In genomic region chr4:98686847-98687246, GRCh38 we compare ENCODE assay signal across 1 cellular context.
A peak's percentile ranks its signal among the peaks of the same experiment; 100 is the strongest.
TF ChIP-seq lines count a peak whose summit lies in the region.

No MANE protein-coding gene starts in this region.

TF ChIP-seq in K562, 482 proteins besides CTCF, POLR2A, EP300 and RAD21 (continued from another document and continues in another):
- no peak for TF ChIP-seq SRSF9 (IDR thresholded peaks at IDR 0.05; ENCODE audit: borderline replicate concordance, low read depth, low read length)
- no peak for TF ChIP-seq ZNF512 (tag; IDR thresholded peaks at IDR 0.05)
- TF ChIP-seq HES1 (IDR thresholded peaks at IDR 0.05; ENCODE audit: low read depth), result 0 out of 2 replicates have a peak, but pooled peaks have one; percentile 38
- no peak for TF ChIP-seq ZNF764 (CRISPR knock-in tag; IDR thresholded peaks at IDR 0.05; ENCODE audit: low read depth)
- no peak for TF ChIP-seq ZNF395 (CRISPR knock-in tag; IDR thresholded peaks at IDR 0.05)
- no peak for TF ChIP-seq ATF1 (CRISPR knock-in tag; IDR thresholded peaks at IDR 0.05)
- no peak for TF ChIP-seq ATF1 (tag; IDR thresholded peaks at IDR 0.05)
- TF ChIP-seq DEAF1 (CRISPR knock-in tag; IDR thresholded peaks at IDR 0.05), result no peak
- TF ChIP-seq FOXP4 (CRISPR knock-in tag; IDR thresholded peaks at IDR 0.05; ENCODE audit: borderline replicate concordance), result no peak
- no peak for TF ChIP-seq MCM7 (IDR thresholded peaks at IDR 0.05)
- no peak for TF ChIP-seq CLOCK (CRISPR knock-in tag; IDR thresholded peaks at IDR 0.05; ENCODE audit: borderline replicate concordance)
- TF ChIP-seq HDAC1 (IDR thresholded peaks at IDR 0.05), result no peak; a peak in 2 of 4 replicates
- no peak for TF ChIP-seq TAF1 (IDR thresholded peaks at IDR 0.05; ENCODE audit: control insufficient read depth, extremely low read depth, insufficient read depth, low read length, severe bottlenecking)
- TF ChIP-seq MLLT1 (IDR thresholded peaks at IDR 0.05), result no peak
- no peak for TF ChIP-seq PBX2 (CRISPR knock-in tag; IDR thresholded peaks at IDR 0.05; ENCODE audit: low read depth)
- 0 out of 2 replicates have a peak, but pooled peaks have one; percentile 24 for TF ChIP-seq PBX2 (tag; conservative IDR thresholded peaks at IDR 0.05; ENCODE audit: low read depth)
- TF ChIP-seq TBL1XR1 (IDR thresholded peaks at IDR 0.05; ENCODE audit: low read length in 2 of 2), result peak; percentile 21 to 67; a peak in 2 of 4 replicates
- no peak for TF ChIP-seq ZNF277 (CRISPR knock-in tag; IDR thresholded peaks at IDR 0.05; ENCODE audit: borderline replicate concordance)
- no peak for TF ChIP-seq C11orf30 (IDR thresholded peaks at IDR 0.05; ENCODE audit: low read depth)
- TF ChIP-seq ELF2 (CRISPR knock-in tag; IDR thresholded peaks at IDR 0.05), result no peak
- peak; percentile 65; the same call in 1 of the 2 replicates for TF ChIP-seq ZNF644 (tag; IDR thresholded peaks at IDR 0.05; ENCODE audit: low read depth)
- TF ChIP-seq JUN (IDR thresholded peaks at IDR 0.05; ENCODE audit: borderline replicate concordance, low read depth, low read length), result no peak
- TF ChIP-seq JUN (CRISPR knock-in tag; IDR thresholded peaks at IDR 0.05; ENCODE audit: borderline replicate concordance), result no peak
- TF ChIP-seq ATF4 (CRISPR knock-in tag; IDR thresholded peaks at IDR 0.05), result 0 out of 2 replicates have a peak, but pooled peaks have one; percentile 49
- TF ChIP-seq SMAD1 (IDR thresholded peaks at IDR 0.05; ENCODE audit: low read depth, low read length, partially characterized antibody), result no peak
- peak; percentile 94 for TF ChIP-seq NCOR1 (IDR thresholded peaks at IDR 0.05)
- TF ChIP-seq CREM (IDR thresholded peaks at IDR 0.05; ENCODE audit: low read depth), result peak; percentile 49; the same call in 1 of the 2 replicates
- TF ChIP-seq THRB (CRISPR knock-in tag; conservative IDR thresholded peaks at IDR 0.05), result no peak
